Comparison of ENCODE assay signal across 8 cellular contexts in genomic region chr2:199228887-199229819, GRCh38.
DNase-seq lines count a peak whose midpoint lies in the region; ATAC-seq and TF ChIP-seq lines count a peak whose summit lies in the region.

No MANE protein-coding gene starts in this region.

- no peaks in the 10 kb centered on the region for H3K36me3 ChIP-seq in psoas muscle (ENCODE audit: insufficient read depth in 1 of 2, low read depth in 1 of 2)

- 89 to 90% (median 89%) methylated on average over 19 of the region's 19 CpGs for WGBS in psoas muscle, 3 donors

- H3K27me3 ChIP-seq in psoas muscle (ENCODE audit: insufficient read depth in 3 of 3, low read length in 2 of 3), result no peaks in the 10 kb centered on the region

- no peak for TF ChIP-seq CTCF in psoas muscle (IDR thresholded peaks at IDR 0.05)

- no peaks in the 10 kb centered on the region for H3K9me3 ChIP-seq in psoas muscle

- peak; percentile 1 to 17 for DNase-seq in stimulated activated CD4-positive, alpha-beta T cell treated with anti-CD3 and anti-CD28 coated beads, Interleukin-15, amount 100 ng/mL, for 48 hours (ENCODE audit: low read depth in 2 of 2)
- no peak for DNase-seq in stimulated activated CD4-positive, alpha-beta T cell treated with anti-CD3 and anti-CD28 coated beads, Interleukin-4, amount 100 ng/mL, for 4 hours
- DNase-seq in SIG-M5 (lab: John Stamatoyannopoulos, UW) (peak; percentile 75), hepatic stellate cell (ENCODE audit: low spot score) (peak; percentile 51), psoas muscle (no peak), posterior cingulate gyrus (no peak), cerebellar cortex (ENCODE audit: low spot score) (no peak)

- intact Hi-C loops in psoas muscle (cut with DNase I), result no loop called here
- intact Hi-C loops in posterior cingulate gyrus (cut with DNase I), result no loop called here

- H3K27ac ChIP-seq in psoas muscle, result no peak overlapping the region

- no peak overlapping the region for H3K4me3 ChIP-seq in psoas muscle

- no peaks in the 10 kb centered on the region for H3K4me1 ChIP-seq in psoas muscle

- peak; percentile 89 for ATAC-seq in HG03066 (IDR thresholded peaks at IDR 0.05; ENCODE audit: low read depth, unreplicated experiment)
- no peak for ATAC-seq in psoas muscle

Comparison
In these comparisons a context has a peak if more than half of its experiments do, and no peak if none do; other contexts are left out.
1. DNase-seq: peak in stimulated activated CD4-positive, alpha-beta T cell treated with anti-CD3 and anti-CD28 coated beads, Interleukin-15, amount 100 ng/mL, for 48 hours (2 of 2), SIG-M5 (single experiment) and hepatic stellate cell (single experiment); none in stimulated activated CD4-positive, alpha-beta T cell treated with anti-CD3 and anti-CD28 coated beads, Interleukin-4, amount 100 ng/mL, for 4 hours (0 of 2), psoas muscle (0 of 2), posterior cingulate gyrus (0 of 10) and cerebellar cortex (single experiment).